Comparison of ENCODE assay signal across 1 cellular context in genomic region chr6:31485063-31485462, GRCh38.
A peak's percentile ranks its signal among the peaks of the same experiment; 100 is the strongest.
TF ChIP-seq lines count a peak whose summit lies in the region.

No MANE protein-coding gene starts in this region.

TF ChIP-seq in IMR-90, 13 proteins besides CTCF, POLR2A, EP300 and RAD21:
- TF ChIP-seq CEBPB (IDR thresholded peaks at IDR 0.05; ENCODE audit: low read depth, low read length) (peak; percentile 83), ELK1 (IDR thresholded peaks at IDR 0.05; ENCODE audit: borderline replicate concordance, low read depth, low read length) (no peak)
TF ChIP-seq in IMR-90: peak in this region for 1.
